Comparison of ENCODE assay signal across 19 cellular contexts in the genomic region with DNA sequence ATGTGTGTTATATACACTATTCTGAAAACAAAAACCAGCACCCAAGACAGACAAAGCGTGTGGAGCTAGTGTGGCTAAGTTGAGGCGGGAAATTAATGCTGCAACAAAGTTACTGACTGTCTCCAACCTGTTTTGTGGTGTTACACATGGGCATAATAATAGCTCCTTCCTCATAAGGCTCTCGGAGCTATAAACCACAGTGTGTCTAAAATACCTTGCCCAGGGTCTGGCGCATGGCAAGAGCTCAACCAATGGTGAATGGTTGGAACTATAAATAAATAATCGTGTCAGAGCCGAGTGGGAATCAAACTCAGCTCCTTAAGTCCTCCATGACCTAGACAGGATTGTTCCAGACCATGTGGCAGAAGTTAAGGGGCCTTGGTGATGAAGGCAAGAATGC. TPM values are rescaled to one million over a fixed set of nuclear protein-coding genes. Genes with fewer than 3 reads are reported as not detected.
DNase-seq lines count a peak whose midpoint lies in the region; ATAC-seq and TF ChIP-seq lines count a peak whose summit lies in the region.
"Had no signal": no experiment of that assay in that cellular context is flagged by ENCODE, and none has a peak within 500 bp of the region (broad histone marks: within the 10 kb centered on the region; RNA-seq: fewer than 3 reads in every experiment).

No MANE protein-coding gene starts in this region.

- no peak for TF ChIP-seq POLR2A in NB4 (IDR thresholded peaks at IDR 0.05; ENCODE audit: extremely low read depth, insufficient read length)

- peak overlapping the region; percentile 68 for H3K27ac Mint-ChIP-seq in activated CD8-positive, alpha-beta memory T cell treated with anti-CD3 and anti-CD28 coated beads, Interleukin-2, amount 10 ng/mL, durations not matched to agents 7 days and 5 days
- H3K27ac Mint-ChIP-seq in activated T-helper 1 cell treated with anti-CD3 and anti-CD28 coated beads, Interleukin-12 subunit alpha, Interleukin-12 subunit beta, Interleukin-2, Interleukin-4 antibody, amounts not matched to agents 30 ng/mL and 10 ng/mL and 1 ng/mL, durations not matched to agents 14 hours and 24 hours and 36 hours = peak overlapping the region; percentile 20
- H3K27ac Mint-ChIP-seq: activated CD4-positive, alpha-beta memory T cell treated with anti-CD3 and anti-CD28 coated beads for 36 hours had no signal

- DNase-seq in activated CD8-positive, alpha-beta memory T cell treated with anti-CD3 and anti-CD28 coated beads, Interleukin-2, amount 10 ng/mL, durations not matched to agents 7 days and 5 days = no peak
- DNase-seq in activated CD8-positive, alpha-beta memory T cell treated with anti-CD3 and anti-CD28 coated beads for 24 hours = no peak
- DNase-seq in NB4 (ENCODE audit: low read depth) (peak; percentile 86), DMS79 (lab: John Stamatoyannopoulos, UW) (no peak)
- DNase-seq in activated T-helper 1 cell treated with anti-CD3 and anti-CD28 coated beads, Interleukin-12 subunit alpha, Interleukin-12 subunit beta, Interleukin-2, Interleukin-4 antibody, amounts not matched to agents 30 ng/mL and 10 ng/mL and 1 ng/mL, durations not matched to agents 14 hours and 24 hours and 36 hours (ENCODE audit: low spot score) = no peak
- DNase-seq: activated CD4-positive, alpha-beta memory T cell treated with anti-CD3 and anti-CD28 coated beads for 36 hours; DMS 273 treated with DMSO at 0.1 percent for 48 hours; glutamatergic neuron; NCI-H2081 treated with DMSO at 0.1 percent for 48 hours; NCI-H524 treated with DMSO at 0.1 percent for 48 hours; stimulated activated CD4-positive, alpha-beta T cell treated with anti-CD3 and anti-CD28 coated beads, Interleukin-15, amount 100 ng/mL, for 24 hours; stimulated activated naive CD8-positive, alpha-beta T cell treated with anti-CD3 and anti-CD28 coated beads, Interleukin-15, amount 100 ng/mL, for 72 hours; upper lobe of right lung had no signal

- intact Hi-C loops in activated T-helper 1 cell treated with anti-CD3 and anti-CD28 coated beads, Interleukin-12 subunit alpha, Interleukin-12 subunit beta, Interleukin-2, Interleukin-4 antibody, amounts not matched to agents 30 ng/mL and 10 ng/mL and 1 ng/mL, durations not matched to agents 14 hours and 24 hours and 36 hours (cut with micrococcal nuclease) = no loop called here

- CTCF ChIA-PET in activated CD8-positive, alpha-beta memory T cell treated with anti-CD3 and anti-CD28 coated beads, Interleukin-2, amount 10 ng/mL, durations not matched to agents 7 days and 5 days (lab: Charles Lee) = interaction anchor here (1.1 to 2.0 kb wide), 6 partner anchors 11 to 64 kb away, joined by 3 to 14 read pairs (median 7); no protein-coding TSS in a partner anchor

- no peaks in the 10 kb centered on the region for H3K9me3 Mint-ChIP-seq in activated CD8-positive, alpha-beta memory T cell treated with anti-CD3 and anti-CD28 coated beads, Interleukin-2, amount 10 ng/mL, durations not matched to agents 7 days and 5 days (ENCODE audit: low read depth)
- H3K9me3 Mint-ChIP-seq in activated T-helper 1 cell treated with anti-CD3 and anti-CD28 coated beads, Interleukin-12 subunit alpha, Interleukin-12 subunit beta, Interleukin-2, Interleukin-4 antibody, amounts not matched to agents 30 ng/mL and 10 ng/mL and 1 ng/mL, durations not matched to agents 14 hours and 24 hours and 36 hours = no peaks in the 10 kb centered on the region
- H3K9me3 Mint-ChIP-seq: activated CD4-positive, alpha-beta memory T cell treated with anti-CD3 and anti-CD28 coated beads for 36 hours; neural crest cell; stimulated activated naive CD8-positive, alpha-beta T cell treated with anti-CD3 and anti-CD28 coated beads, Interleukin-15, amount 100 ng/mL, for 72 hours had no signal

- H3K4me3 ChIP-seq in NB4 (ENCODE audit: low read depth, low read length) = peak overlapping the region; percentile 39
- no peak overlapping the region for H3K4me3 ChIP-seq in skeletal muscle tissue (ENCODE audit: low read length in 3 of 3)
- H3K4me3 ChIP-seq: cardiac muscle cell, upper lobe of right lung had no signal

- no peak overlapping the region for H3K4me3 Mint-ChIP-seq in activated CD8-positive, alpha-beta memory T cell treated with anti-CD3 and anti-CD28 coated beads, Interleukin-2, amount 10 ng/mL, durations not matched to agents 7 days and 5 days
- H3K4me3 Mint-ChIP-seq in activated T-helper 1 cell treated with anti-CD3 and anti-CD28 coated beads, Interleukin-12 subunit alpha, Interleukin-12 subunit beta, Interleukin-2, Interleukin-4 antibody, amounts not matched to agents 30 ng/mL and 10 ng/mL and 1 ng/mL, durations not matched to agents 14 hours and 24 hours and 36 hours = no peak overlapping the region
- H3K4me3 Mint-ChIP-seq: activated CD4-positive, alpha-beta memory T cell treated with anti-CD3 and anti-CD28 coated beads for 36 hours; neural crest cell; stimulated activated naive CD8-positive, alpha-beta T cell treated with anti-CD3 and anti-CD28 coated beads, Interleukin-15, amount 100 ng/mL, for 72 hours had no signal

- TF ChIP-seq CTCF in NB4 (IDR thresholded peaks at IDR 0.05; ENCODE audit: low read depth, low read length) = no peak

- H3K27ac ChIP-seq in skeletal muscle tissue (ENCODE audit: low read depth, low read length) = peak overlapping the region; percentile 67
- H3K27ac ChIP-seq: cardiac muscle cell, upper lobe of right lung had no signal

- H3K9me3 ChIP-seq in skeletal muscle tissue (ENCODE audit: control insufficient read depth in 3 of 3, low read length in 3 of 3) = no peaks in the 10 kb centered on the region
- H3K9me3 ChIP-seq: upper lobe of right lung had no signal

- H3K27me3 Mint-ChIP-seq in activated CD8-positive, alpha-beta memory T cell treated with anti-CD3 and anti-CD28 coated beads, Interleukin-2, amount 10 ng/mL, durations not matched to agents 7 days and 5 days = no peaks in the 10 kb centered on the region
- no peaks in the 10 kb centered on the region for H3K27me3 Mint-ChIP-seq in activated T-helper 1 cell treated with anti-CD3 and anti-CD28 coated beads, Interleukin-12 subunit alpha, Interleukin-12 subunit beta, Interleukin-2, Interleukin-4 antibody, amounts not matched to agents 30 ng/mL and 10 ng/mL and 1 ng/mL, durations not matched to agents 14 hours and 24 hours and 36 hours (ENCODE audit: insufficient read depth)
- H3K27me3 Mint-ChIP-seq: activated CD4-positive, alpha-beta memory T cell treated with anti-CD3 and anti-CD28 coated beads for 36 hours; stimulated activated naive CD8-positive, alpha-beta T cell treated with anti-CD3 and anti-CD28 coated beads, Interleukin-15, amount 100 ng/mL, for 72 hours had no signal

- H3K9ac ChIP-seq in skeletal muscle tissue (ENCODE audit: low read depth in 1 of 3, low read length in 3 of 3) = peak overlapping the region in 2 of 3 donors; percentile 8 to 38

- no peak for ATAC-seq in activated CD8-positive, alpha-beta memory T cell treated with anti-CD3 and anti-CD28 coated beads, Interleukin-2, amount 10 ng/mL, durations not matched to agents 7 days and 5 days
- ATAC-seq in HG03135 (IDR thresholded peaks at IDR 0.05; ENCODE audit: unreplicated experiment) = no peak
- no peak for ATAC-seq in GM18867 (IDR thresholded peaks at IDR 0.05; ENCODE audit: unreplicated experiment)
- ATAC-seq: SK-N-SH treated with all-trans-retinoic acid at 6 μM for 48 hours; stimulated activated naive CD8-positive, alpha-beta T cell treated with anti-CD3 and anti-CD28 coated beads, Interleukin-15, amount 100 ng/mL, for 72 hours; upper lobe of right lung had no signal

- H3K4me1 ChIP-seq in skeletal muscle tissue (ENCODE audit: control insufficient read depth in 3 of 3, insufficient read depth in 3 of 3, low read length in 3 of 3) = peaks cover 7 to 9% (median 9%) of the 10 kb centered on the region in 3 donors

- no peaks in the 10 kb centered on the region for H3K27me3 ChIP-seq in skeletal muscle tissue (ENCODE audit: control insufficient read depth in 3 of 3, insufficient read depth in 3 of 3, low read length in 3 of 3)
- H3K27me3 ChIP-seq: cardiac muscle cell, upper lobe of right lung had no signal

- H3K4me1 Mint-ChIP-seq in activated CD8-positive, alpha-beta memory T cell treated with anti-CD3 and anti-CD28 coated beads, Interleukin-2, amount 10 ng/mL, durations not matched to agents 7 days and 5 days = peaks cover 52% of the 10 kb centered on the region
- H3K4me1 Mint-ChIP-seq in activated T-helper 1 cell treated with anti-CD3 and anti-CD28 coated beads, Interleukin-12 subunit alpha, Interleukin-12 subunit beta, Interleukin-2, Interleukin-4 antibody, amounts not matched to agents 30 ng/mL and 10 ng/mL and 1 ng/mL, durations not matched to agents 14 hours and 24 hours and 36 hours (ENCODE audit: low read depth) = peaks cover 45% of the 10 kb centered on the region
- H3K4me1 Mint-ChIP-seq: neural crest cell had no signal

- no peaks in the 10 kb centered on the region for H3K36me3 ChIP-seq in skeletal muscle tissue (ENCODE audit: control insufficient read depth in 3 of 3, insufficient read depth in 3 of 3, low read length in 3 of 3)
- H3K36me3 ChIP-seq: cardiac muscle cell, upper lobe of right lung had no signal

- no peaks in the 10 kb centered on the region for H3K36me3 Mint-ChIP-seq in activated CD8-positive, alpha-beta memory T cell treated with anti-CD3 and anti-CD28 coated beads, Interleukin-2, amount 10 ng/mL, durations not matched to agents 7 days and 5 days
- no peaks in the 10 kb centered on the region for H3K36me3 Mint-ChIP-seq in activated T-helper 1 cell treated with anti-CD3 and anti-CD28 coated beads, Interleukin-12 subunit alpha, Interleukin-12 subunit beta, Interleukin-2, Interleukin-4 antibody, amounts not matched to agents 30 ng/mL and 10 ng/mL and 1 ng/mL, durations not matched to agents 14 hours and 24 hours and 36 hours (ENCODE audit: low read depth)
- H3K36me3 Mint-ChIP-seq: activated CD4-positive, alpha-beta memory T cell treated with anti-CD3 and anti-CD28 coated beads for 36 hours had no signal

RNA-seq across cellular contexts. Expression of a gene that starts 35.9 kb away (rescaled TPM):
- total RNA-seq in activated CD8-positive, alpha-beta memory T cell treated with anti-CD3 and anti-CD28 coated beads, Interleukin-2, amount 10 ng/mL, durations not matched to agents 7 days and 5 days = 100 to 1,000 TPM; 409 to 782 TPM
- 791 TPM in 2 replicates for total RNA-seq in activated T-helper 1 cell treated with anti-CD3 and anti-CD28 coated beads, Interleukin-12 subunit alpha, Interleukin-12 subunit beta, Interleukin-2, Interleukin-4 antibody, amounts not matched to agents 30 ng/mL and 10 ng/mL and 1 ng/mL, durations not matched to agents 14 hours and 24 hours and 36 hours
- total RNA-seq in skeletal muscle tissue = 93.4 TPM
